ENCODE assay signal across 29 cellular contexts in genomic region chr6:124812067-124812466, GRCh38.
"Had no signal": no experiment of that assay in that cellular context is flagged by ENCODE, and none has a peak within 500 bp of the region (broad histone marks: within the 10 kb centered on the region; RNA-seq: fewer than 3 reads in every experiment).

No MANE protein-coding gene starts in this region.

- H3K9ac ChIP-seq: parathyroid adenoma had no signal

- DNase-seq: activated CD4-positive, alpha-beta T cell treated with anti-CD3 and anti-CD28 coated beads for 36 hours; activated CD4-positive, CD25-positive, alpha-beta regulatory T cell; activated CD8-positive, alpha-beta memory T cell treated with anti-CD3 and anti-CD28 coated beads, Interleukin-2, amount 10 ng/mL, durations not matched to agents 7 days and 5 days; activated CD8-positive, alpha-beta T cell treated with anti-CD3 and anti-CD28 coated beads, Interleukin-2, amount 10 ng/mL, durations not matched to agents 7 days and 5 days; activated naive CD8-positive, alpha-beta T cell treated with anti-CD3 and anti-CD28 coated beads, Interleukin-2, amount 50 U/mL, for 24 hours; activated T-cell treated with anti-CD3 and anti-CD28 coated beads, Interleukin-2, amount 50 U/mL, for 48 hours; central memory CD4-positive, alpha-beta T cell; endodermal cell; foreskin fibroblast; head of caudate nucleus; hypothalamus; kidney glomerular epithelial cell; lower lobe of right lung; mesenchymal stem cell; naive thymus-derived CD8-positive, alpha-beta T cell; occipital lobe; psoas muscle; stimulated activated CD4-positive, alpha-beta T cell treated with anti-CD3 and anti-CD28 coated beads, Interleukin-1b, Interleukin-23, amount 100 ng/mL, for 48 hours; stimulated activated CD4-positive, alpha-beta T cell treated with anti-CD3 and anti-CD28 coated beads, Interleukin-4, amount 100 ng/mL, for 4 hours; stimulated activated CD8-positive, alpha-beta memory T cell treated with anti-CD3 and anti-CD28 coated beads, Interleukin-4, amount 100 ng/mL, for 48 hours; stimulated activated naive CD8-positive, alpha-beta T cell treated with anti-CD3 and anti-CD28 coated beads, Interleukin-15, amount 100 ng/mL, for 72 hours; thyroid gland; upper lobe of left lung had no signal

- H3K9me3 ChIP-seq: lower lobe of right lung, psoas muscle, thyroid gland, upper lobe of left lung, vagina had no signal

- H3K79me2 ChIP-seq: parathyroid adenoma had no signal

- H3K36me3 ChIP-seq: lower lobe of right lung, thyroid gland, upper lobe of left lung, vagina had no signal

- H2AFZ ChIP-seq: parathyroid adenoma had no signal

- H3K4me2 ChIP-seq: smooth muscle cell had no signal

- H3K27ac ChIP-seq: lower lobe of right lung, parathyroid adenoma, psoas muscle, thyroid gland, upper lobe of left lung, vagina had no signal

- H3K4me3 ChIP-seq: lower lobe of right lung, psoas muscle, smooth muscle cell, thyroid gland, upper lobe of left lung, vagina had no signal

- H3K27me3 ChIP-seq: thyroid gland, upper lobe of left lung, vagina had no signal

- H3K4me1 ChIP-seq: lower lobe of right lung, parathyroid adenoma, psoas muscle, thyroid gland, upper lobe of left lung, vagina had no signal

- ATAC-seq: activated CD4-positive, alpha-beta T cell treated with anti-CD3 and anti-CD28 coated beads for 36 hours; activated CD8-positive, alpha-beta memory T cell treated with anti-CD3 and anti-CD28 coated beads, Interleukin-2, amount 10 ng/mL, durations not matched to agents 7 days and 5 days; activated CD8-positive, alpha-beta T cell treated with anti-CD3 and anti-CD28 coated beads, Interleukin-2, amount 10 ng/mL, durations not matched to agents 7 days and 5 days; activated naive CD8-positive, alpha-beta T cell treated with anti-CD3 and anti-CD28 coated beads, Interleukin-2, amount 50 U/mL, for 24 hours; esophagus mucosa; left lobe of liver; lower lobe of right lung; naive thymus-derived CD8-positive, alpha-beta T cell; psoas muscle; stimulated activated memory B cell treated with anti-CD40 and anti-IgM and Interleukin-4, amounts not matched to agents 10 μg/mL and 1 μg/mL and 100 μg/mL, for 72 hours; stimulated activated naive CD8-positive, alpha-beta T cell treated with anti-CD3 and anti-CD28 coated beads, Interleukin-15, amount 100 ng/mL, for 72 hours had no signal
